27 cellular contexts compared by ENCODE assay signal in genomic region chr9:69816775-69817174, GRCh38. TPM values are rescaled to one million over a fixed set of nuclear protein-coding genes. Genes with fewer than 3 reads are reported as not detected.
DNase-seq lines count a peak whose midpoint lies in the region; ATAC-seq, FAIRE-seq and TF ChIP-seq lines count a peak whose summit lies in the region.
"Had no signal": no experiment of that assay in that cellular context is flagged by ENCODE, and none has a peak within 500 bp of the region (broad histone marks: within the 10 kb centered on the region; RNA-seq: fewer than 3 reads in every experiment).

No MANE protein-coding gene starts in this region.

- no peaks in the 10 kb centered on the region for H4K20me1 ChIP-seq in endothelial cell of umbilical vein (replicated peaks; ENCODE audit: control insufficient read depth, extremely low read depth, insufficient read depth, low read length)

- no peaks in the 10 kb centered on the region for H3K9me3 Mint-ChIP-seq in activated naive CD4-positive, alpha-beta T cell treated with anti-CD3 and anti-CD28 coated beads, Interleukin-2, amount 50 U/mL, for 72 hours
- H3K9me3 Mint-ChIP-seq: CD4-positive, alpha-beta T cell had no signal

- TF ChIP-seq EP300 in tibial nerve (IDR thresholded peaks at IDR 0.05): no peak

- WGBS in tibial nerve, 2 donors: 41 to 60% methylated on average over 2 of the region's 2 CpGs

- no peak for TF ChIP-seq CTCF in endothelial cell of umbilical vein (IDR thresholded peaks at IDR 0.05; ENCODE audit: extremely low read depth in 1 of 2, insufficient read depth in 1 of 2, low read depth in 1 of 2, low read length in 2 of 2)
- no peak for TF ChIP-seq CTCF in tibial nerve (IDR thresholded peaks at IDR 0.05)

- H3K27ac ChIP-seq in endothelial cell of umbilical vein (ENCODE audit: insufficient read depth, low read depth, low read length): no peak overlapping the region
- no peak overlapping the region for H3K27ac ChIP-seq in tibial nerve
- H3K27ac ChIP-seq: A549, KMS-11 had no signal

- H3K36me3 ChIP-seq in endothelial cell of umbilical vein (ENCODE audit: control insufficient read depth in 2 of 2, extremely low read depth in 1 of 2, insufficient read depth in 2 of 2, low read length in 2 of 2) (no peaks in the 10 kb centered on the region), tibial nerve (no peaks in the 10 kb centered on the region)
- H3K36me3 ChIP-seq: BE2C had no signal

- no peak for FAIRE-seq in endothelial cell of umbilical vein (lab: Jason Lieb, UNC)
- FAIRE-seq: G401.6, GM19239 had no signal

- no peaks in the 10 kb centered on the region for H3K79me2 ChIP-seq in endothelial cell of umbilical vein (ENCODE audit: control insufficient read depth, insufficient read depth, low read length)

- no peak for DNase-seq in activated naive CD4-positive, alpha-beta T cell treated with anti-CD3 and anti-CD28 coated beads, Interleukin-2, amount 50 U/mL, for 72 hours (ENCODE audit: low spot score in 2 of 2)
- DNase-seq in activated naive CD4-positive, alpha-beta T cell (lab: John Stamatoyannopoulos, UW): no peak
- DNase-seq in ELR (ENCODE audit: low read depth): peak; percentile 60
- DNase-seq in MV-4-11 (lab: John Stamatoyannopoulos, UW): peak; percentile 17
- DNase-seq in endothelial cell of umbilical vein (ENCODE audit: low read depth, low spot score): no peak
- no peak for DNase-seq in stimulated activated CD4-positive, alpha-beta T cell treated with anti-CD3 and anti-CD28 coated beads, Interleukin-2, amount 100 ng/mL, for 48 hours
- DNase-seq in tibial nerve (ENCODE audit: low spot score in 2 of 2): no peak
- DNase-seq: BE2C; Caco-2; CD4-positive, alpha-beta T cell; DMS 273 treated with DMSO at 0.1 percent for 48 hours; DND-41; NCI-H1694; NCI-H2081; NCI-H2171; NCI-H345; NCI-H524; NCI-H774; NK-92 treated with Interleukin-12 subunit alpha and Interleukin-12 subunit beta, amount 100 ng/mL, for 24 hours; SIG-M5 had no signal

- no peak overlapping the region for H3K27ac Mint-ChIP-seq in activated naive CD4-positive, alpha-beta T cell treated with anti-CD3 and anti-CD28 coated beads, Interleukin-2, amount 50 U/mL, for 72 hours
- H3K27ac Mint-ChIP-seq: CD4-positive, alpha-beta T cell had no signal

- H3K4me2 ChIP-seq in endothelial cell of umbilical vein (ENCODE audit: insufficient read depth, low read length): peak overlapping the region; percentile 5
- H3K4me2 ChIP-seq: A549, KMS-11 had no signal

- H3K4me1 ChIP-seq in endothelial cell of umbilical vein (ENCODE audit: control insufficient read depth, extremely low read depth, insufficient read depth, low read length) (peaks cover 9% of the 10 kb centered on the region), tibial nerve (peaks cover 0 to 8% (median 0%) of the 10 kb centered on the region in 4 donors)
- H3K4me1 ChIP-seq: Caco-2 had no signal

- H3K9me3 ChIP-seq in endothelial cell of umbilical vein (replicated peaks; ENCODE audit: control insufficient read depth, insufficient read depth, low read length): no peaks in the 10 kb centered on the region
- H3K9me3 ChIP-seq in tibial nerve: no peaks in the 10 kb centered on the region
- H3K9me3 ChIP-seq: A549, BE2C, Caco-2 had no signal

- H3K27me3 ChIP-seq in endothelial cell of umbilical vein (ENCODE audit: control insufficient read depth in 2 of 2, insufficient read depth in 2 of 2, low read length in 2 of 2) (peaks cover 63 to 89% of the 10 kb centered on the region in 2 experiments), tibial nerve (peaks cover 0 to 6% of the 10 kb centered on the region in 2 donors)
- H3K27me3 ChIP-seq: BE2C had no signal

- H3K36me3 Mint-ChIP-seq in activated naive CD4-positive, alpha-beta T cell treated with anti-CD3 and anti-CD28 coated beads, Interleukin-2, amount 50 U/mL, for 72 hours: no peaks in the 10 kb centered on the region

- dilution Hi-C loops in endothelial cell of umbilical vein (cut with MboI; ENCODE audit: extremely low pct_ligation_motif_present, low sequenced_read_pairs): no loop called here

- H3K4me3 ChIP-seq in endothelial cell of umbilical vein (replicated peaks in 1 of 3; ENCODE audit: insufficient read depth in 1 of 3, low read depth in 1 of 3, low read length in 3 of 3): no peak overlapping the region
- no peak overlapping the region for H3K4me3 ChIP-seq in tibial nerve
- H3K4me3 ChIP-seq: A549 had no signal

- POLR2A ChIA-PET in endothelial cell of umbilical vein (lab: Charles Lee): no interaction called here

- peak; percentile 41 to 55 for ATAC-seq in activated naive CD4-positive, alpha-beta T cell treated with anti-CD3 and anti-CD28 coated beads, Interleukin-2, amount 50 U/mL, for 72 hours
- no peak for ATAC-seq in HG02678 (IDR thresholded peaks at IDR 0.05; ENCODE audit: unreplicated experiment)
- ATAC-seq: A549, Panc1 had no signal

- no TSS peak for BruUV-seq in endothelial cell of umbilical vein (replicated peaks; lab: Mats Ljungman, UMichigan)

- TF ChIP-seq POLR2A in endothelial cell of umbilical vein (IDR thresholded peaks at IDR 0.05; ENCODE audit: low read depth, low read length) (no peak), tibial nerve (IDR thresholded peaks at IDR 0.05) (no peak)

- no peak overlapping the region for H2AFZ ChIP-seq in endothelial cell of umbilical vein (ENCODE audit: low read depth, low read length)

- CTCF ChIA-PET in endothelial cell of umbilical vein (lab: Charles Lee): interaction anchor here (0.9 to 1.9 kb wide), 4 partner anchors 49 to 395 kb away, joined by 3 to 6 read pairs (median 4); no protein-coding TSS in a partner anchor

- intact Hi-C loops in endothelial cell of umbilical vein (cut with micrococcal nuclease): loop anchor here (2.0 to 5.0 kb wide), 3 partner anchors 39 to 59 kb away; no protein-coding TSS in a partner anchor

- no peak overlapping the region for H3K9ac ChIP-seq in endothelial cell of umbilical vein (replicated peaks; ENCODE audit: extremely low read depth, insufficient read depth, low read length)
- H3K9ac ChIP-seq: KMS-11 had no signal

- no peaks in the 10 kb centered on the region for H3K9me1 ChIP-seq in endothelial cell of umbilical vein (replicated peaks; ENCODE audit: control insufficient read depth, extremely low read depth, insufficient read depth, low read length)

TF ChIP-seq in endothelial cell of umbilical vein, 7 proteins besides CTCF, POLR2A, EP300 and RAD21:
- TF ChIP-seq POLR2AphosphoS5 (IDR thresholded peaks at IDR 0.05; ENCODE audit: insufficient read depth, low read depth, low read length) (no peak), GATA2 (IDR thresholded peaks at IDR 0.05; ENCODE audit: insufficient read depth, insufficient read length, low read depth, low read length) (no peak), EZH2 (IDR thresholded peaks at IDR 0.05; ENCODE audit: borderline replicate concordance, low read depth, low read length, severe bottlenecking) (no peak), JUN (IDR thresholded peaks at IDR 0.05; ENCODE audit: borderline replicate concordance, insufficient read depth, insufficient read length, low read depth) (no peak), FOS (IDR thresholded peaks at IDR 0.05; ENCODE audit: borderline replicate concordance, insufficient read depth, low read length) (no peak), MAX (IDR thresholded peaks at IDR 0.05; ENCODE audit: insufficient read depth, insufficient read length) (no peak)

RNA-seq across cellular contexts. Expression of gene CFAP95, which starts 3.8 kb away (rescaled TPM):
- total RNA-seq in activated naive CD4-positive, alpha-beta T cell treated with anti-CD3 and anti-CD28 coated beads, Interleukin-2, amount 50 U/mL, for 72 hours: not detected
- not detected in 2 replicates for total RNA-seq in endothelial cell of umbilical vein
- not detected in 2 replicates for polyA plus RNA-seq in endothelial cell of umbilical vein
- not detected in 2 replicates for polyA plus RNA-seq in endothelial cell of umbilical vein (2011; cell fraction: cytosol; rRNA removed)
- not detected in 2 replicates for polyA plus RNA-seq in endothelial cell of umbilical vein (2011; cell fraction: nucleus; rRNA removed)
- polyA plus RNA-seq in endothelial cell of umbilical vein (2012): not detected in 2 replicates
- not detected in 2 replicates for polyA minus RNA-seq in endothelial cell of umbilical vein
- polyA minus RNA-seq in endothelial cell of umbilical vein (2011; cell fraction: cytosol; rRNA and poly(A)+ RNA removed): not detected
- polyA minus RNA-seq in endothelial cell of umbilical vein (2011; cell fraction: nucleus; rRNA and poly(A)+ RNA removed): not detected in 2 replicates
- not detected for total RNA-seq in tibial nerve
- total RNA-seq: Caco-2; CD4-positive, alpha-beta T cell; H4 had no signal

RNA-seq across cellular contexts. Expression of gene PTAR1, which starts 57.0 kb away (rescaled TPM):
- 10 to 100 TPM; 50.9 to 88.5 TPM for total RNA-seq in activated naive CD4-positive, alpha-beta T cell treated with anti-CD3 and anti-CD28 coated beads, Interleukin-2, amount 50 U/mL, for 72 hours
- total RNA-seq in endothelial cell of umbilical vein: 41.5 and 46.8 TPM in 2 replicates
- polyA plus RNA-seq in endothelial cell of umbilical vein: 5.1 and 8.1 TPM in 2 replicates
- polyA plus RNA-seq in endothelial cell of umbilical vein (2011; cell fraction: cytosol; rRNA removed): 6.6 TPM in 2 replicates
- polyA plus RNA-seq in endothelial cell of umbilical vein (2011; cell fraction: nucleus; rRNA removed): 36.1 and 47.8 TPM in 2 replicates
- 18.3 and 23.2 TPM in 2 replicates for polyA plus RNA-seq in endothelial cell of umbilical vein (2012)
- polyA minus RNA-seq in endothelial cell of umbilical vein: 46.0 and 53.6 TPM in 2 replicates
- 27.3 TPM for polyA minus RNA-seq in endothelial cell of umbilical vein (2011; cell fraction: cytosol; rRNA and poly(A)+ RNA removed)
- 65.6 and 103 TPM in 2 replicates for polyA minus RNA-seq in endothelial cell of umbilical vein (2011; cell fraction: nucleus; rRNA and poly(A)+ RNA removed)
- 10 to 100 TPM; 63.3 to 90.9 (median 68.4) TPM for total RNA-seq in tibial nerve

Comparison
In these comparisons a context has a peak if more than half of its experiments do, and no peak if none do; other contexts are left out.
1. DNase-seq: peak in ELR (single experiment) and MV-4-11 (single experiment); none in activated naive CD4-positive, alpha-beta T cell treated with anti-CD3 and anti-CD28 coated beads, Interleukin-2, amount 50 U/mL, for 72 hours (0 of 2), activated naive CD4-positive, alpha-beta T cell (0 of 4), endothelial cell of umbilical vein (single experiment), stimulated activated CD4-positive, alpha-beta T cell treated with anti-CD3 and anti-CD28 coated beads, Interleukin-2, amount 100 ng/mL, for 48 hours (0 of 2) and tibial nerve (0 of 2).